27 cellular contexts compared by ENCODE assay signal in genomic region chr15:42728562-42728961, GRCh38. TPM values are rescaled to one million over a fixed set of nuclear protein-coding genes. Genes with fewer than 3 reads are reported as not detected.
DNase-seq lines count a peak whose midpoint lies in the region; ATAC-seq, FAIRE-seq and TF ChIP-seq lines count a peak whose summit lies in the region.
"Had no signal": no experiment of that assay in that cellular context is flagged by ENCODE, and none has a peak within 500 bp of the region (broad histone marks: within the 10 kb centered on the region; RNA-seq: fewer than 3 reads in every experiment).

No MANE protein-coding gene starts in this region.

- WGBS in K562 (ENCODE audit: insufficient coverage, low coverage, missing lambda C conversion rate): 90% methylated on average over 4 of the region's 5 CpGs

- H3K36me3 ChIP-seq in K562 (ENCODE audit: control insufficient read depth, insufficient read depth, low read length): peaks cover 96% of the 10 kb centered on the region

- TF ChIP-seq CTCF in K562 (IDR thresholded peaks at IDR 0.05 in 2 of 3, conservative IDR thresholded peaks at IDR 0.05 in 1 of 3; ENCODE audit: insufficient read depth in 2 of 3, low read depth in 1 of 3, low read length in 3 of 3): no peak

- H3K27me3 Mint-ChIP-seq in activated naive CD8-positive, alpha-beta T cell treated with anti-CD3 and anti-CD28 coated beads, Interleukin-2, amount 10 ng/mL, durations not matched to agents 7 days and 5 days: no peaks in the 10 kb centered on the region
- H3K27me3 Mint-ChIP-seq in activated naive CD8-positive, alpha-beta T cell treated with anti-CD3 and anti-CD28 coated beads for 36 hours: no peaks in the 10 kb centered on the region
- H3K27me3 Mint-ChIP-seq: activated CD4-positive, alpha-beta T cell treated with anti-CD3 and anti-CD28 coated beads, Interleukin-2, amount 10 ng/mL, durations not matched to agents 24 days and 14 days; activated T-cell treated with anti-CD3 and anti-CD28 coated beads, Interleukin-2, amount 50 U/mL, for 24 hours; stimulated activated naive CD8-positive, alpha-beta T cell treated with anti-CD3 and anti-CD28 coated beads, Interleukin-15, amount 100 ng/mL, for 72 hours had no signal

- no peak overlapping the region for H3K4me3 ChIP-seq in K562
- H3K4me3 ChIP-seq: breast epithelium, esophagus squamous epithelium, hepatocyte, skin epidermis, thyroid gland had no signal

- H3K9ac ChIP-seq in K562 (ENCODE audit: insufficient read depth in 1 of 2, low read depth in 2 of 2, low read length in 2 of 2): no peak overlapping the region

- CTCF ChIA-PET in K562 (lab: Yijun Ruan, JAX; ENCODE audit: low intra/inter-chr PET ratio): no interaction called here

- H3K4me2 ChIP-seq in K562 (ENCODE audit: insufficient read depth, low read length): no peak overlapping the region
- H3K4me2 ChIP-seq: hepatocyte had no signal

- H3K79me2 ChIP-seq in K562 (ENCODE audit: control insufficient read depth, insufficient read depth, low read length): no peaks in the 10 kb centered on the region
- H3K79me2 ChIP-seq: hepatocyte had no signal

- no peaks in the 10 kb centered on the region for H3K9me3 Mint-ChIP-seq in activated naive CD8-positive, alpha-beta T cell treated with anti-CD3 and anti-CD28 coated beads, Interleukin-2, amount 10 ng/mL, durations not matched to agents 7 days and 5 days
- no peaks in the 10 kb centered on the region for H3K9me3 Mint-ChIP-seq in activated naive CD8-positive, alpha-beta T cell treated with anti-CD3 and anti-CD28 coated beads for 36 hours
- H3K9me3 Mint-ChIP-seq: activated CD4-positive, alpha-beta T cell treated with anti-CD3 and anti-CD28 coated beads, Interleukin-2, amount 10 ng/mL, durations not matched to agents 24 days and 14 days; activated T-cell treated with anti-CD3 and anti-CD28 coated beads, Interleukin-2, amount 50 U/mL, for 24 hours; stimulated activated naive CD8-positive, alpha-beta T cell treated with anti-CD3 and anti-CD28 coated beads, Interleukin-15, amount 100 ng/mL, for 72 hours had no signal

- TF ChIP-seq RAD21 in K562 (CRISPR knock-in tag; conservative IDR thresholded peaks at IDR 0.05 in 1 of 2, IDR thresholded peaks at IDR 0.05 in 1 of 2): no peak

- H3K27ac ChIP-seq in K562 (ENCODE audit: extremely low read depth, low read depth, low read length): no peak overlapping the region
- H3K27ac ChIP-seq: breast epithelium, esophagus squamous epithelium, hepatocyte, skin epidermis, thyroid gland had no signal

- peaks cover 0 to 6% of the 10 kb centered on the region in 2 experiments; a peak in 1 of 5 replicates for H3K4me1 ChIP-seq in K562 (replicated peaks in 1 of 2; ENCODE audit: control insufficient read depth in 2 of 2, insufficient read depth in 2 of 2, low read length in 2 of 2)
- H3K4me1 ChIP-seq: breast epithelium, esophagus squamous epithelium, thyroid gland had no signal

- H3K9me3 ChIP-seq in K562 (replicated peaks; ENCODE audit: control insufficient read depth, insufficient read depth, low read depth, low read length): no peaks in the 10 kb centered on the region
- H3K9me3 ChIP-seq: breast epithelium, esophagus squamous epithelium, thyroid gland had no signal

- peaks cover 5% of the 10 kb centered on the region for H3K9me1 ChIP-seq in K562 (ENCODE audit: control insufficient read depth, insufficient read depth, low read length)

- FAIRE-seq in K562 (lab: Jason Lieb, UNC): no peak

- BruUV-seq in K562 (replicated peaks; lab: Mats Ljungman, UMichigan): no TSS peak

- no peak overlapping the region for H3K4me3 Mint-ChIP-seq in activated naive CD8-positive, alpha-beta T cell treated with anti-CD3 and anti-CD28 coated beads, Interleukin-2, amount 10 ng/mL, durations not matched to agents 7 days and 5 days
- no peak overlapping the region for H3K4me3 Mint-ChIP-seq in activated naive CD8-positive, alpha-beta T cell treated with anti-CD3 and anti-CD28 coated beads for 36 hours
- H3K4me3 Mint-ChIP-seq: activated CD4-positive, alpha-beta T cell treated with anti-CD3 and anti-CD28 coated beads, Interleukin-2, amount 10 ng/mL, durations not matched to agents 24 days and 14 days; activated T-cell treated with anti-CD3 and anti-CD28 coated beads, Interleukin-2, amount 50 U/mL, for 24 hours; stimulated activated naive CD8-positive, alpha-beta T cell treated with anti-CD3 and anti-CD28 coated beads, Interleukin-15, amount 100 ng/mL, for 72 hours had no signal

- TF ChIP-seq EP300 in K562 (IDR thresholded peaks at IDR 0.05; ENCODE audit: low read length): no peak

- no peak for DNase-seq in activated naive CD8-positive, alpha-beta T cell treated with anti-CD3 and anti-CD28 coated beads, Interleukin-2, amount 10 ng/mL, durations not matched to agents 7 days and 5 days
- DNase-seq in activated naive CD8-positive, alpha-beta T cell treated with anti-CD3 and anti-CD28 coated beads for 36 hours: no peak
- no peak for DNase-seq in K562 (ENCODE audit: extremely low read depth in 1 of 4, low spot score in 3 of 4)
- peak; percentile 8 for DNase-seq in medulla oblongata (ENCODE audit: extremely low spot score)
- no peak for DNase-seq in NCI-H1436 (lab: John Stamatoyannopoulos, UW)
- no peak for DNase-seq in CD1c-positive myeloid dendritic cell (ENCODE audit: extremely low spot score)
- DNase-seq in stimulated activated CD4-positive, alpha-beta T cell treated with anti-CD3 and anti-CD28 coated beads, Interleukin-15, amount 100 ng/mL, for 24 hours: no peak
- DNase-seq: activated CD4-positive, alpha-beta T cell treated with anti-CD3 and anti-CD28 coated beads, Interleukin-2, amount 10 ng/mL, durations not matched to agents 24 days and 14 days; activated naive CD4-positive, alpha-beta T cell; activated T-cell treated with anti-CD3 and anti-CD28 coated beads, Interleukin-2, amount 50 U/mL, for 24 hours; amniotic stem cell; cortex of kidney; esophagus squamous epithelium; foreskin melanocyte; GDM1; HCEC 1CT; left cardiac atrium; mesenchymal stem cell; NCI-H1092 treated with DMSO at 0.1 percent for 48 hours; NCI-H1930; stimulated activated naive CD8-positive, alpha-beta T cell treated with anti-CD3 and anti-CD28 coated beads, Interleukin-15, amount 100 ng/mL, for 72 hours; T1000; thyroid gland had no signal

- H2AFZ ChIP-seq in K562 (ENCODE audit: low read depth, low read length): no peak overlapping the region
- H2AFZ ChIP-seq: hepatocyte had no signal

- POLR2A ChIA-PET in activated naive CD8-positive, alpha-beta T cell treated with anti-CD3 and anti-CD28 coated beads, Interleukin-2, amount 10 ng/mL, durations not matched to agents 7 days and 5 days (lab: Charles Lee): no interaction called here
- POLR2A ChIA-PET in K562 (lab: Yijun Ruan, JAX): interaction anchor here (0.6 kb wide), 1 partner anchor 9 kb away, joined by 4 read pairs; no protein-coding TSS in a partner anchor

- no peak for TF ChIP-seq POLR2A in K562 (conservative IDR thresholded peaks at IDR 0.05)

- peaks cover 22% of the 10 kb centered on the region for H3K36me3 Mint-ChIP-seq in activated naive CD8-positive, alpha-beta T cell treated with anti-CD3 and anti-CD28 coated beads, Interleukin-2, amount 10 ng/mL, durations not matched to agents 7 days and 5 days
- H3K36me3 Mint-ChIP-seq in activated naive CD8-positive, alpha-beta T cell treated with anti-CD3 and anti-CD28 coated beads for 36 hours: peaks cover 8% of the 10 kb centered on the region

- ATAC-seq in activated naive CD8-positive, alpha-beta T cell treated with anti-CD3 and anti-CD28 coated beads, Interleukin-2, amount 10 ng/mL, durations not matched to agents 7 days and 5 days (ENCODE audit: low read depth): no peak
- ATAC-seq in K562: no peak
- ATAC-seq in GM19455 (IDR thresholded peaks at IDR 0.05; ENCODE audit: unreplicated experiment): no peak
- ATAC-seq: stimulated activated naive CD8-positive, alpha-beta T cell treated with anti-CD3 and anti-CD28 coated beads, Interleukin-15, amount 100 ng/mL, for 72 hours had no signal

- peaks cover 1% of the 10 kb centered on the region for H3K4me1 Mint-ChIP-seq in activated naive CD8-positive, alpha-beta T cell treated with anti-CD3 and anti-CD28 coated beads, Interleukin-2, amount 10 ng/mL, durations not matched to agents 7 days and 5 days
- H3K4me1 Mint-ChIP-seq in activated naive CD8-positive, alpha-beta T cell treated with anti-CD3 and anti-CD28 coated beads for 36 hours: no peaks in the 10 kb centered on the region
- H3K4me1 Mint-ChIP-seq: activated CD4-positive, alpha-beta T cell treated with anti-CD3 and anti-CD28 coated beads, Interleukin-2, amount 10 ng/mL, durations not matched to agents 24 days and 14 days had no signal

- H3K27me3 ChIP-seq in K562 (ENCODE audit: control insufficient read depth in 2 of 2, insufficient read depth in 2 of 2, low read length in 2 of 2): no peaks in the 10 kb centered on the region
- H3K27me3 ChIP-seq: breast epithelium, esophagus squamous epithelium, hepatocyte, thyroid gland had no signal

- H4K20me1 ChIP-seq in K562 (replicated peaks; ENCODE audit: control insufficient read depth, insufficient read depth, low read length): no peaks in the 10 kb centered on the region; the same call in 1 of the 2 replicates

- H3K27ac Mint-ChIP-seq in activated naive CD8-positive, alpha-beta T cell treated with anti-CD3 and anti-CD28 coated beads, Interleukin-2, amount 10 ng/mL, durations not matched to agents 7 days and 5 days: peak overlapping the region; percentile 54
- H3K27ac Mint-ChIP-seq in activated naive CD8-positive, alpha-beta T cell treated with anti-CD3 and anti-CD28 coated beads for 36 hours: no peak overlapping the region
- H3K27ac Mint-ChIP-seq: activated CD4-positive, alpha-beta T cell treated with anti-CD3 and anti-CD28 coated beads, Interleukin-2, amount 10 ng/mL, durations not matched to agents 24 days and 14 days; activated T-cell treated with anti-CD3 and anti-CD28 coated beads, Interleukin-2, amount 50 U/mL, for 24 hours had no signal

- in situ Hi-C loops in K562 (cut with MboI): no loop called here

- intact Hi-C loops in K562 (cut with micrococcal nuclease): no loop called here

RNA-seq across cellular contexts. Expression of gene CDAN1, which starts 8.4 kb away (rescaled TPM):
- 10 to 100 TPM; 33.2 to 35.7 TPM for total RNA-seq in activated naive CD8-positive, alpha-beta T cell treated with anti-CD3 and anti-CD28 coated beads, Interleukin-2, amount 10 ng/mL, durations not matched to agents 7 days and 5 days
- total RNA-seq in activated naive CD8-positive, alpha-beta T cell treated with anti-CD3 and anti-CD28 coated beads for 36 hours: 10 to 100 TPM; 14.3 to 17.9 TPM
- 42.0 and 69.0 TPM in 2 replicates for total RNA-seq in K562 (2011; cell fraction: chromatin; rRNA removed; ENCODE audit: low replicate concordance)
- total RNA-seq in K562 (2011; cell fraction: nucleolus; rRNA removed): 42.7 and 48.0 TPM in 2 replicates
- total RNA-seq in K562 (2011; cell fraction: nucleoplasm; rRNA removed): 37.2 and 43.0 TPM in 2 replicates
- total RNA-seq in K562 (2014; rRNA removed) (28.3 and 31.8 TPM in 2 replicates), K562 (2014; rRNA removed; fragmentation: Illumina TruSeq; extraction: Trizol) (9.2 and 10.3 TPM in 2 replicates), K562 (2015; rRNA removed; fragmentation: Illumina TruSeq; extraction: Trizol) (17.8 TPM in 2 replicates), K562 (2021) (34.4 and 36.5 TPM in 2 replicates)
- polyA plus RNA-seq in K562 (2011; rRNA removed) (11.0 and 11.7 TPM in 2 replicates), K562 (2014; fragmentation: Illumina TruSeq; extraction: Trizol) (13.8 and 15.1 TPM in 2 replicates), K562 (2014; fragmentation: Nextera tagmentation; extraction: Ambion mirVana) (1 to 10 TPM; 1.6 to 2.7 TPM), K562 (2014; rRNA removed) (16.5 and 20.5 TPM in 2 replicates)
- 10.8 and 12.5 TPM in 2 replicates for polyA plus RNA-seq in K562 (2011; cell fraction: cytosol; rRNA removed)
- 26.0 and 32.8 TPM in 2 replicates for polyA plus RNA-seq in K562 (2011; cell fraction: nucleus; rRNA removed)
- polyA plus RNA-seq in K562 (2012): 20.1 and 25.3 TPM in 2 replicates
- 7.5 and 9.7 TPM in 2 replicates for polyA minus RNA-seq in K562 (2011; rRNA and poly(A)+ RNA removed)
- polyA minus RNA-seq in K562 (2011; cell fraction: cytosol; rRNA and poly(A)+ RNA removed): 9.0 and 13.4 TPM in 2 replicates
- 18.8 and 19.3 TPM in 2 replicates for polyA minus RNA-seq in K562 (2011; cell fraction: nucleus; rRNA and poly(A)+ RNA removed)
